Comparison of ENCODE assay signal across 4 cellular contexts in genomic region chr21:17676920-17677319, GRCh38.
DNase-seq lines count a peak whose midpoint lies in the region; TF ChIP-seq lines count a peak whose summit lies in the region.
"Not testable (repeated sequence)": the region's sequence is repeated elsewhere in the genome, so short reads cannot be mapped to it uniquely, and the experiment has no call there.

No MANE protein-coding gene starts in this region.

- H2BK5ac ChIP-seq in trophoblast cell (ENCODE audit: low read depth, low read length, poor library complexity), result not testable (repeated sequence)

- not testable (repeated sequence) for H2BK12ac ChIP-seq in trophoblast cell (ENCODE audit: low read length)

- DNase-seq in islet precursor cell (peak; percentile 53), left kidney (ENCODE audit: low read depth, low spot score) (peak; percentile 77), testis (peak; percentile 53)
- not testable (repeated sequence) for DNase-seq in trophoblast cell

- H3K4ac ChIP-seq in trophoblast cell (ENCODE audit: low read depth, low read length), result not testable (repeated sequence)

- not testable (repeated sequence) for H3K4me2 ChIP-seq in trophoblast cell (ENCODE audit: low read length)

- H2AK5ac ChIP-seq in trophoblast cell (ENCODE audit: low read length), result not testable (repeated sequence)

- TF ChIP-seq CTCF in testis (IDR thresholded peaks at IDR 0.05), result peak in 1 of 3 experiments; percentile 4

- WGBS in trophoblast cell (ENCODE audit: extremely low coverage, insufficient coverage, insufficient read length), result no CpG with 5 or more reads among the region's 11 CpGs
- WGBS in testis, 2 donors, result 68 to 78% methylated on average over 11 of the region's 11 CpGs

- H3K23ac ChIP-seq in trophoblast cell (ENCODE audit: low read length), result not testable (repeated sequence)

- not testable (repeated sequence) for H3K36me3 ChIP-seq in trophoblast cell (ENCODE audit: control insufficient read depth in 1 of 2, insufficient read depth in 2 of 2, low read length in 2 of 2); testis (ENCODE audit: low read depth, missing control alignments)

- not testable (repeated sequence) for H3K27me3 ChIP-seq in trophoblast cell (ENCODE audit: insufficient read depth, low read length); testis

- peak overlapping the region; percentile 11 for H2BK120ac ChIP-seq in trophoblast cell (ENCODE audit: insufficient read depth, low read length, poor library complexity)

- not testable (repeated sequence) for H3K18ac ChIP-seq in trophoblast cell (ENCODE audit: low read length)

- not testable (repeated sequence) for H3K14ac ChIP-seq in trophoblast cell (ENCODE audit: low read length)

- intact Hi-C loops in testis (cut with DNase I; ENCODE audit: low total_unique reads), result loop anchor here (10.0 kb wide), 1 partner anchor 228 kb away; no protein-coding TSS in a partner anchor

- H3K79me1 ChIP-seq in trophoblast cell (ENCODE audit: low read length), result not testable (repeated sequence)

- not testable (repeated sequence) for H3K9me3 ChIP-seq in trophoblast cell (ENCODE audit: insufficient read depth, low read depth, low read length); testis

- H3K4me1 ChIP-seq in trophoblast cell (ENCODE audit: control insufficient read depth in 1 of 2, insufficient read depth in 2 of 2, low read length in 2 of 2); testis: not testable (repeated sequence)

- not testable (repeated sequence) for H4K8ac ChIP-seq in trophoblast cell (ENCODE audit: low read depth, low read length)

- not testable (repeated sequence) for H3K79me2 ChIP-seq in trophoblast cell (ENCODE audit: control insufficient read depth, insufficient read depth, low read length, poor library complexity)

- H4K91ac ChIP-seq in trophoblast cell (ENCODE audit: low read depth, low read length), result not testable (repeated sequence)

- H3K9ac ChIP-seq in trophoblast cell (ENCODE audit: low read length), result not testable (repeated sequence)

- not testable (repeated sequence) for TF ChIP-seq POLR2A in testis (IDR thresholded peaks at IDR 0.05)

- H3K4me3 ChIP-seq in trophoblast cell (ENCODE audit: low read depth, low read length); testis: not testable (repeated sequence)

- H2AFZ ChIP-seq in trophoblast cell (ENCODE audit: insufficient read depth, low read length, poor library complexity), result not testable (repeated sequence)

- H4K12ac ChIP-seq in trophoblast cell (ENCODE audit: low read depth, low read length), result not testable (repeated sequence)

- H3K27ac ChIP-seq in trophoblast cell (ENCODE audit: low read depth, low read length); testis: not testable (repeated sequence)
